9 cellular contexts compared by ENCODE assay signal in genomic region chr12:54385251-54385914, GRCh38. TPM values are rescaled to one million over a fixed set of nuclear protein-coding genes. Genes with fewer than 3 reads are reported as not detected.
DNase-seq lines count a peak whose midpoint lies in the region; ATAC-seq, FAIRE-seq and TF ChIP-seq lines count a peak whose summit lies in the region.
"Had no signal": no experiment of that assay in that cellular context is flagged by ENCODE, and none has a peak within 500 bp of the region (broad histone marks: within the 10 kb centered on the region; RNA-seq: fewer than 3 reads in every experiment).

No MANE protein-coding gene starts in this region.

- H4K20me1 ChIP-seq in H1 (replicated peaks in 1 of 2; ENCODE audit: control insufficient read depth in 1 of 2, insufficient read depth in 2 of 2, low read length in 2 of 2): peaks cover 0 to 4% of the 10 kb centered on the region in 2 experiments

- peak; percentile 58 for ATAC-seq in HG03432 (IDR thresholded peaks at IDR 0.05; ENCODE audit: unreplicated experiment)

- no peak overlapping the region for H2BK120ac ChIP-seq in H1 (replicated peaks; ENCODE audit: low read depth, low read length)

- peak overlapping the region; percentile 66 to 72 for H3K4me2 ChIP-seq in H1 (ENCODE audit: insufficient read depth in 1 of 2, low read depth in 2 of 2, low read length in 2 of 2)

- H3K79me2 ChIP-seq in H1 (ENCODE audit: control insufficient read depth in 1 of 2, insufficient read depth in 2 of 2, low read length in 2 of 2): no peaks in the 10 kb centered on the region

- no peak overlapping the region for H3K4ac ChIP-seq in H1 (replicated peaks; ENCODE audit: insufficient read length, low read depth, low read length)

- H3K9me3 ChIP-seq in H1 (ENCODE audit: insufficient read depth in 2 of 2, low read depth in 1 of 2, low read length in 1 of 2): no peaks in the 10 kb centered on the region
- no peaks in the 10 kb centered on the region for H3K9me3 ChIP-seq in sigmoid colon

- WGBS in H1 (ENCODE audit: extremely low coverage in 1 of 2, insufficient coverage in 1 of 2, insufficient read length in 1 of 2, insufficient replicate concordance in 2 of 2, low coverage in 1 of 2, low lambda C conversion rate in 2 of 2, missing lambda C conversion rate in 1 of 2), 2 experiments: 36% methylated on average over 9 of the region's 10 CpGs; no CpG with 5 or more reads in 1 of the 2 experiments
- WGBS in sigmoid colon, 2 donors: 57 to 72% methylated on average over 10 of the region's 10 CpGs

- no peak overlapping the region for H2AFZ ChIP-seq in H1 (ENCODE audit: low read length)

- no peak for TF ChIP-seq CTCF in H1 (IDR thresholded peaks at IDR 0.05; ENCODE audit: control extremely low read depth in 1 of 3, insufficient read depth in 1 of 3, low read depth in 1 of 3, low read length in 3 of 3)
- no peak for TF ChIP-seq CTCF in sigmoid colon (IDR thresholded peaks at IDR 0.05)

- FAIRE-seq in H1 (lab: Jason Lieb, UNC): no peak
- FAIRE-seq: endometrium had no signal

- H3K23me2 ChIP-seq in H1 (ENCODE audit: low read depth, low read length): peaks cover 10% of the 10 kb centered on the region

- H3K79me1 ChIP-seq in H1 (ENCODE audit: low read depth, low read length): 0 out of 2 replicates have a peak, but pooled peaks cover 3% of the 10 kb centered on the region

- POLR2A ChIA-PET in H1 (lab: Charles Lee; ENCODE audit: partially characterized antibody): interaction anchor here (0.5 to 1.4 kb wide), 7 partner anchors 9 to 143 kb away, joined by 3 to 6 read pairs (median 3); partner anchors contain the start of genes CBX5 and HNRNPA1

- 0 out of 2 replicates have a peak overlapping the region, but pooled peaks have one; percentile 5 for H2BK15ac ChIP-seq in H1 (ENCODE audit: low read length)

- intact Hi-C loops in sigmoid colon (cut with DNase I): no loop called here

- peak overlapping the region; percentile 38 for H4K5ac ChIP-seq in H1 (ENCODE audit: insufficient read length, low read depth, low read length)

- peak overlapping the region; percentile 48; the same call in 1 of the 2 replicates for H2BK5ac ChIP-seq in H1 (ENCODE audit: low read depth, low read length)

- no peak overlapping the region for H4K8ac ChIP-seq in H1 (ENCODE audit: extremely low read depth, insufficient read depth, low read length)

- H2BK12ac ChIP-seq in H1 (ENCODE audit: low read depth, low read length): peak overlapping the region; percentile 89; the same call in 1 of the 2 replicates

- no peak overlapping the region for H3K56ac ChIP-seq in H1 (replicated peaks; ENCODE audit: insufficient read length, low read depth, low read length)

- DNase-seq in H1 (ENCODE audit: low read depth in 1 of 2, low spot score in 2 of 2): peak in 1 of 2 experiments; percentile 60
- DNase-seq in sigmoid colon: no peak
- no peak for DNase-seq in SW480 (ENCODE audit: low spot score)
- no peak for DNase-seq in NK-92 treated with Interleukin-12 subunit alpha and Interleukin-12 subunit beta, amount 100 ng/mL, for 24 hours (lab: John Stamatoyannopoulos, UW)
- no peak for DNase-seq in stimulated activated CD4-positive, alpha-beta T cell treated with anti-CD3 and anti-CD28 coated beads, Interleukin-4, amount 100 ng/mL, for 24 hours
- no peak for DNase-seq in NCI-H187 (lab: John Stamatoyannopoulos, UW)

- in situ Hi-C loops in GM18951 (cut with MboI; ENCODE audit: low sequenced_read_pairs, unreplicated experiment): no loop called here

- H2AK5ac ChIP-seq in H1 (ENCODE audit: low read depth, low read length): 0 out of 2 replicates have a peak overlapping the region, but pooled peaks have one; percentile 85

- H3K4me1 ChIP-seq in H1 (replicated peaks in 1 of 4; ENCODE audit: control insufficient read depth in 3 of 4, insufficient read depth in 4 of 4, low read length in 3 of 4) (peaks cover 48 to 57% (median 50%) of the 10 kb centered on the region in 4 experiments), sigmoid colon (peaks cover 0 to 8% (median 4%) of the 10 kb centered on the region in 4 donors)

- peak overlapping the region; percentile 93; the same call in 1 of the 2 replicates for H3K18ac ChIP-seq in H1 (ENCODE audit: extremely low read depth, low read length)

- peak overlapping the region; percentile 1 for H4K91ac ChIP-seq in H1 (replicated peaks; ENCODE audit: insufficient read length, low read length)

- TF ChIP-seq EP300 in H1 (IDR thresholded peaks at IDR 0.05; ENCODE audit: borderline replicate concordance in 1 of 2, low read depth in 2 of 2, low read length in 2 of 2) (no peak; a peak in 1 of 3 replicates), sigmoid colon (IDR thresholded peaks at IDR 0.05) (no peak)

- CTCF ChIA-PET in H1 (lab: Charles Lee; ENCODE audit: partially characterized antibody): interaction anchor here (1.3 to 10.5 kb wide), 10 partner anchors 6 to 54 kb away, joined by 4 to 168 read pairs (median 8); no protein-coding TSS in a partner anchor

- no peak overlapping the region for H3K23ac ChIP-seq in H1 (ENCODE audit: insufficient read length)

- no peak overlapping the region for H3K14ac ChIP-seq in H1 (ENCODE audit: insufficient read length)

- H3K36me3 ChIP-seq in H1 (ENCODE audit: control insufficient read depth in 2 of 4, insufficient read depth in 4 of 4, low read length in 3 of 4) (peaks cover 0 to 7% (median 2%) of the 10 kb centered on the region in 4 experiments; a peak in 2 of 8 replicates), sigmoid colon (no peaks in the 10 kb centered on the region)

- peak overlapping the region; percentile 57; the same call in 1 of the 2 replicates for H3K27ac ChIP-seq in H1 (ENCODE audit: low read depth, low read length)
- peak overlapping the region; percentile 8 to 53 (median 50) for H3K27ac ChIP-seq in sigmoid colon

- H3K27me3 ChIP-seq in H1 (replicated peaks in 1 of 4; ENCODE audit: control insufficient read depth in 3 of 4, extremely low read depth in 1 of 4, insufficient read depth in 3 of 4, low read length in 3 of 4): no peaks in the 10 kb centered on the region
- H3K27me3 ChIP-seq in sigmoid colon: no peaks in the 10 kb centered on the region

- peak overlapping the region in 3 of 4 experiments; percentile 24 to 48 (median 29); a peak in 5 of 8 replicates for H3K4me3 ChIP-seq in H1 (ENCODE audit: extremely low read depth in 1 of 4, insufficient read depth in 2 of 4, low read depth in 3 of 4, low read length in 4 of 4)
- no peak overlapping the region for H3K4me3 ChIP-seq in sigmoid colon

- no peak for TF ChIP-seq RAD21 in H1 (IDR thresholded peaks at IDR 0.05 in 1 of 2, conservative IDR thresholded peaks at IDR 0.05 in 1 of 2; ENCODE audit: low read depth in 2 of 2, low read length in 2 of 2)

- H2BK20ac ChIP-seq in H1 (ENCODE audit: low read length): 0 out of 2 replicates have a peak overlapping the region, but pooled peaks have one; percentile 23

- TF ChIP-seq POLR2A in GM18951 (IDR thresholded peaks at IDR 0.05; ENCODE audit: extremely low read depth, insufficient read depth, insufficient read length): peak; percentile 16
- TF ChIP-seq POLR2A in H1 (IDR thresholded peaks at IDR 0.05; ENCODE audit: control extremely low read depth in 1 of 2, low read depth in 2 of 2, low read length in 2 of 2): no peak
- TF ChIP-seq POLR2A in sigmoid colon (IDR thresholded peaks at IDR 0.05): no peak

- no peak overlapping the region; a peak in 1 of 7 replicates for H3K9ac ChIP-seq in H1 (replicated peaks in 1 of 4; ENCODE audit: extremely low read depth in 1 of 4, low read depth in 3 of 4, low read length in 3 of 4)

TF ChIP-seq in H1, 55 proteins besides CTCF, POLR2A, EP300 and RAD21 (continues in another document):
- TF ChIP-seq KDM1A (IDR thresholded peaks at IDR 0.05; ENCODE audit: borderline replicate concordance, low read length): peak; percentile 52; the same call in 1 of the 2 replicates
- peak; percentile 12 for TF ChIP-seq KDM4A (IDR thresholded peaks at IDR 0.05; ENCODE audit: low read depth, low read length, severe bottlenecking)
- TF ChIP-seq EGR1 (IDR thresholded peaks at IDR 0.05; ENCODE audit: borderline replicate concordance, low read depth, low read length): no peak

RNA-seq across cellular contexts. Expression of gene ZNF385A, which starts 0.8 kb away (rescaled TPM):
- total RNA-seq in H1 (2021; fragmentation: NEBNext Ultra II Directional; extraction: Animal tissue kit (Norgen Biotek cat#: 25700)): 12.1 and 14.3 TPM in 2 replicates
- polyA plus RNA-seq in H1 (2011; rRNA removed) (5.2 and 7.7 TPM in 2 replicates), sigmoid colon (10 to 100 TPM in 1 of 3 donors, 1 to 10 TPM in 2; 4.4 to 19.2 (median 7.0) TPM)
- 3.5 TPM for polyA plus RNA-seq in H1 (2011; cell fraction: cytosol; rRNA removed)
- polyA plus RNA-seq in H1 (2011; cell fraction: nucleus; rRNA removed): 10.4 TPM
- polyA plus RNA-seq in H1 (2012, experiment 1 of 2): 9.1 to 19.2 TPM (median 17.6 TPM) in 4 replicates
- polyA plus RNA-seq in H1 (2012, experiment 2 of 2): 12.4 TPM
- polyA plus RNA-seq in H1 (2013, experiment 1 of 2): 10.8 TPM
- 11.0 TPM for polyA plus RNA-seq in H1 (2013, experiment 2 of 2)
- polyA minus RNA-seq in H1 (2011; rRNA and poly(A)+ RNA removed): 2.5 and 5.9 TPM in 2 replicates
- polyA minus RNA-seq in H1 (2011; cell fraction: cytosol; rRNA and poly(A)+ RNA removed): 7.3 TPM
- 6.9 TPM for polyA minus RNA-seq in H1 (2011; cell fraction: nucleus; rRNA and poly(A)+ RNA removed)
- total RNA-seq in sigmoid colon: 10 to 100 TPM in 2 of 4 donors, 1 to 10 TPM in 2; 5.6 to 18.6 (median 10.6) TPM

RNA-seq across cellular contexts. Expression of gene GPR84, which starts 21.1 kb away (rescaled TPM):
- total RNA-seq in H1 (2021; fragmentation: NEBNext Ultra II Directional; extraction: Animal tissue kit (Norgen Biotek cat#: 25700)): not detected in 2 replicates
- 0.09 and 0.14 TPM in 2 replicates for polyA plus RNA-seq in H1 (2011; rRNA removed)
- polyA plus RNA-seq in H1 (2011; cell fraction: cytosol; rRNA removed): not detected
- polyA plus RNA-seq in H1 (2011; cell fraction: nucleus; rRNA removed): not detected
- polyA plus RNA-seq in H1 (2012, experiment 1 of 2): 0.12 TPM in 1 of 4 replicates, not detected in the others
- not detected for polyA plus RNA-seq in H1 (2012, experiment 2 of 2)
- not detected for polyA plus RNA-seq in H1 (2013, experiment 1 of 2)
- not detected for polyA plus RNA-seq in H1 (2013, experiment 2 of 2)
- 0.38 TPM in 1 of 2 replicates, not detected in the other for polyA minus RNA-seq in H1 (2011; rRNA and poly(A)+ RNA removed)
- polyA minus RNA-seq in H1 (2011; cell fraction: cytosol; rRNA and poly(A)+ RNA removed): not detected
- polyA minus RNA-seq in H1 (2011; cell fraction: nucleus; rRNA and poly(A)+ RNA removed): not detected
- under 1 TPM in 1 of 4 donors, not detected in 3; 0.54 TPM for total RNA-seq in sigmoid colon
- polyA plus RNA-seq in sigmoid colon: under 1 TPM; 0.60 to 0.92 (median 0.69) TPM

RNA-seq across cellular contexts. Expression of gene ITGA5, which starts 33.7 kb away (rescaled TPM):
- 19.0 and 19.4 TPM in 2 replicates for total RNA-seq in H1 (2021; fragmentation: NEBNext Ultra II Directional; extraction: Animal tissue kit (Norgen Biotek cat#: 25700))
- polyA plus RNA-seq in H1 (2011; rRNA removed) (11.6 and 17.7 TPM in 2 replicates), sigmoid colon (10 to 100 TPM in 1 of 3 donors, 1 to 10 TPM in 2; 7.4 to 92.7 (median 7.8) TPM)
- 10.9 TPM for polyA plus RNA-seq in H1 (2011; cell fraction: cytosol; rRNA removed)
- 47.4 TPM for polyA plus RNA-seq in H1 (2011; cell fraction: nucleus; rRNA removed)
- 10.4 to 19.6 TPM (median 18.1 TPM) in 4 replicates for polyA plus RNA-seq in H1 (2012, experiment 1 of 2)
- 20.3 TPM for polyA plus RNA-seq in H1 (2012, experiment 2 of 2)
- 34.1 TPM for polyA plus RNA-seq in H1 (2013, experiment 1 of 2)
- 32.9 TPM for polyA plus RNA-seq in H1 (2013, experiment 2 of 2)
- polyA minus RNA-seq in H1 (2011; rRNA and poly(A)+ RNA removed): 24.0 and 36.9 TPM in 2 replicates
- 17.8 TPM for polyA minus RNA-seq in H1 (2011; cell fraction: cytosol; rRNA and poly(A)+ RNA removed)
- 22.4 TPM for polyA minus RNA-seq in H1 (2011; cell fraction: nucleus; rRNA and poly(A)+ RNA removed)
- total RNA-seq in sigmoid colon: 100 to 1,000 TPM; 200 to 765 (median 459) TPM

Comparison
In these comparisons a context has a peak if more than half of its experiments do, and no peak if none do; other contexts are left out.
1. H3K4me3 ChIP-seq: peak in H1 (3 of 4); none in sigmoid colon (0 of 4).